ENCODE assay signal across 10 cellular contexts in the genomic region with DNA sequence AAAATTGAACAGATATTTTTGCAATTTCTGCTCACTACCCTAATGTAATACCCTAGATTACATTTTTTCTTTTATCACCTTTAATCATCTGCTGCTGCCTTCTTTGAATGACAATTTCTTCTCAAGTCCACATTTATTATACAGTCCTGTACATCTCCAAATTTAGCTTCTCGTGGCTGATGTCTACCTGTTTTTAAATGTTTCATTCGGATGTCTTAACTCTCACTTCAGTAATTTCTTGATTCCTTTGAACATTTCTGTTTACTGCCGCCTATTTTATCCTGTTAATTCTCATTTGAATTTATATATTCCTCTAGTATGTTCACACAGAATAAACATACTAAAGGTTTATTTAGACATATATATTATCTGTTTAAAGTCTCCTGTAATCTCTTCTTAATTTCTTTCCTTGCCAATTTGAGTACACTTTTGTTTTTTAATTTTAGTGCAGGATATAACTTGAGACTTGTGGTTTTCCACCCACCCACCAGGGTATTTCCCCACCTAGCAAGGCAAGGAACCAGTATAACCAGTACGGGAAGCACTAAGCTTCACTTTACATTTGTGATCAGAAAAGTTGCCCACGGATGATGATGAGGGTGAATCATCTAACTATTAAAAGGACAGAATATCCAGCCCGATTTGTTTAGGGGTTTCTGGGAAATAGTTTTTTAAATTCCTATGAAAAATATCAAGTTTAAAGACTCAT. TPM values are rescaled to one million over a fixed set of nuclear protein-coding genes. Genes with fewer than 3 reads are reported as not detected.
DNase-seq lines count a peak whose midpoint lies in the region; ATAC-seq and TF ChIP-seq lines count a peak whose summit lies in the region.
"Had no signal": no experiment of that assay in that cellular context is flagged by ENCODE, and none has a peak within 500 bp of the region (broad histone marks: within the 10 kb centered on the region; RNA-seq: fewer than 3 reads in every experiment).

No MANE protein-coding gene starts in this region.

- WGBS in endodermal cell (ENCODE audit: insufficient coverage in 1 of 2, insufficient read length in 1 of 2), 2 experiments, result 92 to 100% methylated on average over 2 to 6 of the region's 6 CpGs

- no peaks in the 10 kb centered on the region for H3K9me3 Mint-ChIP-seq in central memory CD8-positive, alpha-beta T cell
- H3K9me3 Mint-ChIP-seq in stimulated activated naive CD8-positive, alpha-beta T cell treated with anti-CD3 and anti-CD28 coated beads, Interleukin-15, amount 100 ng/mL, for 72 hours, result no peaks in the 10 kb centered on the region
- peaks cover 4% of the 10 kb centered on the region for H3K9me3 Mint-ChIP-seq in endodermal cell

- peak overlapping the region; percentile 42 for H3K4me2 ChIP-seq in Loucy (ENCODE audit: low read depth, low read length, poor library complexity, severe bottlenecking)

- peaks cover 7% of the 10 kb centered on the region for H3K4me1 ChIP-seq in Loucy (ENCODE audit: insufficient read depth, low read length, poor library complexity, severe bottlenecking)
- no peaks in the 10 kb centered on the region for H3K4me1 ChIP-seq in endodermal cell (ENCODE audit: control insufficient read depth, insufficient read depth, low read length)

- no peaks in the 10 kb centered on the region for H3K79me2 ChIP-seq in Loucy (ENCODE audit: insufficient read depth, low read length)

- H3K9ac ChIP-seq in Loucy (ENCODE audit: low read depth, low read length, poor library complexity, severe bottlenecking) (no peak overlapping the region), endodermal cell (ENCODE audit: extremely low read depth, low read length, poor library complexity, severe bottlenecking) (no peak overlapping the region)

- no peak overlapping the region for H3K27ac Mint-ChIP-seq in central memory CD8-positive, alpha-beta T cell (ENCODE audit: low read depth)
- peak overlapping the region; percentile 74 to 91 for H3K27ac Mint-ChIP-seq in stimulated activated naive CD8-positive, alpha-beta T cell treated with anti-CD3 and anti-CD28 coated beads, Interleukin-15, amount 100 ng/mL, for 72 hours
- no peak overlapping the region for H3K27ac Mint-ChIP-seq in endodermal cell

- H4K20me1 ChIP-seq in Loucy (ENCODE audit: insufficient read depth, low read length, poor library complexity, severe bottlenecking), result no peaks in the 10 kb centered on the region

- no peaks in the 10 kb centered on the region for H3K9me3 ChIP-seq in Loucy (ENCODE audit: insufficient read depth, low read depth, low read length)
- H3K9me3 ChIP-seq in endodermal cell (ENCODE audit: control insufficient read depth, low read length), result no peaks in the 10 kb centered on the region

- no peaks in the 10 kb centered on the region for H3F3A ChIP-seq in Loucy (ENCODE audit: low read depth)

- no peak overlapping the region for H2AFZ ChIP-seq in Loucy (ENCODE audit: low read length)

- H3K9me2 ChIP-seq in Loucy (replicated peaks; ENCODE audit: low read depth, low read length), result no peaks in the 10 kb centered on the region

- TF ChIP-seq CTCF in Loucy (conservative IDR thresholded peaks at IDR 0.05; ENCODE audit: low read length) (no peak), endodermal cell (conservative IDR thresholded peaks at IDR 0.05) (no peak)

- peak; percentile 80 for DNase-seq in activated effector memory CD4-positive, alpha-beta T cell treated with anti-CD3 and anti-CD28 coated beads, Interleukin-2, amount 50 U/mL, for 16 hours
- no peak for DNase-seq in activated effector memory CD4-positive, alpha-beta T cell treated with Interleukin-2 at 50 U/mL for 16 hours
- DNase-seq in central memory CD8-positive, alpha-beta T cell (ENCODE audit: low spot score in 2 of 2), result no peak
- DNase-seq in stimulated activated naive CD8-positive, alpha-beta T cell treated with anti-CD3 and anti-CD28 coated beads, Interleukin-15, amount 100 ng/mL, for 72 hours, result peak; percentile 8 to 52
- DNase-seq in NCI-H1417 (lab: John Stamatoyannopoulos, UW) (no peak), endodermal cell (no peak)
- DNase-seq: IMR-90 had no signal

- H3K27ac ChIP-seq in endodermal cell (ENCODE audit: low read depth, low read length), result no peak overlapping the region

- peaks cover 14% of the 10 kb centered on the region for H3K4me1 Mint-ChIP-seq in central memory CD8-positive, alpha-beta T cell
- peaks cover 28% of the 10 kb centered on the region for H3K4me1 Mint-ChIP-seq in stimulated activated naive CD8-positive, alpha-beta T cell treated with anti-CD3 and anti-CD28 coated beads, Interleukin-15, amount 100 ng/mL, for 72 hours
- H3K4me1 Mint-ChIP-seq in endodermal cell, result no peaks in the 10 kb centered on the region

- H3K4me3 Mint-ChIP-seq in central memory CD8-positive, alpha-beta T cell, result peak overlapping the region; percentile 9
- peak overlapping the region; percentile 75 to 88 for H3K4me3 Mint-ChIP-seq in stimulated activated naive CD8-positive, alpha-beta T cell treated with anti-CD3 and anti-CD28 coated beads, Interleukin-15, amount 100 ng/mL, for 72 hours
- no peak overlapping the region for H3K4me3 Mint-ChIP-seq in endodermal cell

- no peaks in the 10 kb centered on the region for H3K36me3 Mint-ChIP-seq in central memory CD8-positive, alpha-beta T cell (ENCODE audit: insufficient read depth)
- H3K36me3 Mint-ChIP-seq in endodermal cell (ENCODE audit: low read depth), result no peaks in the 10 kb centered on the region

- H3K36me3 ChIP-seq in Loucy (ENCODE audit: insufficient read depth, low read length) (no peaks in the 10 kb centered on the region), endodermal cell (ENCODE audit: control insufficient read depth, insufficient read depth, low read length) (no peaks in the 10 kb centered on the region)

- H3K4me3 ChIP-seq in Loucy (ENCODE audit: low read length, poor library complexity, severe bottlenecking) (no peak overlapping the region), endodermal cell (ENCODE audit: low read length) (no peak overlapping the region)

- H3K27me3 Mint-ChIP-seq in central memory CD8-positive, alpha-beta T cell, result peaks cover 11% of the 10 kb centered on the region
- no peaks in the 10 kb centered on the region for H3K27me3 Mint-ChIP-seq in stimulated activated naive CD8-positive, alpha-beta T cell treated with anti-CD3 and anti-CD28 coated beads, Interleukin-15, amount 100 ng/mL, for 72 hours
- no peaks in the 10 kb centered on the region for H3K27me3 Mint-ChIP-seq in endodermal cell (ENCODE audit: insufficient read depth)

- peak; percentile 62 for ATAC-seq in central memory CD8-positive, alpha-beta T cell (replicated peaks; ENCODE audit: extremely low read depth, poor library complexity, severe bottlenecking)
- ATAC-seq in stimulated activated naive CD8-positive, alpha-beta T cell treated with anti-CD3 and anti-CD28 coated beads, Interleukin-15, amount 100 ng/mL, for 72 hours, result peak; percentile 99
- no peak for ATAC-seq in HG02571 (IDR thresholded peaks at IDR 0.05; ENCODE audit: unreplicated experiment)

- H3K27me3 ChIP-seq in Loucy (ENCODE audit: insufficient read depth, low read length, poor library complexity, severe bottlenecking) (no peaks in the 10 kb centered on the region), endodermal cell (ENCODE audit: control insufficient read depth, insufficient read depth, low read length, poor library complexity, severe bottlenecking) (no peaks in the 10 kb centered on the region)

RNA-seq across cellular contexts. Expression of a gene that starts 12.7 kb away (rescaled TPM):
- total RNA-seq in endodermal cell, result not detected
- polyA plus RNA-seq in endodermal cell (2013, experiment 1 of 2), result not detected
- polyA plus RNA-seq in endodermal cell (2013, experiment 2 of 2), result not detected
- total RNA-seq: IMR-90, skeletal muscle tissue had no signal
- polyA plus RNA-seq: IMR-90 had no signal

RNA-seq across cellular contexts. Expression of a gene that starts 36.1 kb away (rescaled TPM):
- 1 to 10 TPM; 1.2 to 8.3 TPM for total RNA-seq in endodermal cell
- 1.5 TPM for polyA plus RNA-seq in endodermal cell (2013, experiment 1 of 2)
- 1.7 TPM for polyA plus RNA-seq in endodermal cell (2013, experiment 2 of 2)

Comparison
In these comparisons a context has a peak if more than half of its experiments do, and no peak if none do; other contexts are left out.
1. DNase-seq: peak in activated effector memory CD4-positive, alpha-beta T cell treated with anti-CD3 and anti-CD28 coated beads, Interleukin-2, amount 50 U/mL, for 16 hours (single experiment) and stimulated activated naive CD8-positive, alpha-beta T cell treated with anti-CD3 and anti-CD28 coated beads, Interleukin-15, amount 100 ng/mL, for 72 hours (2 of 2); none in activated effector memory CD4-positive, alpha-beta T cell treated with Interleukin-2 at 50 U/mL for 16 hours (single experiment), central memory CD8-positive, alpha-beta T cell (0 of 2), NCI-H1417 (0 of 3) and endodermal cell (single experiment).
2. H3K27ac Mint-ChIP-seq: peak in stimulated activated naive CD8-positive, alpha-beta T cell treated with anti-CD3 and anti-CD28 coated beads, Interleukin-15, amount 100 ng/mL, for 72 hours (2 of 2); none in central memory CD8-positive, alpha-beta T cell (single experiment) and endodermal cell (single experiment).